ENCODE assay signal across 11 cellular contexts in genomic region chr11:120547301-120547700, GRCh38. TPM values are rescaled to one million over a fixed set of nuclear protein-coding genes. Genes with fewer than 3 reads are reported as not detected.
A peak's percentile ranks its signal among the peaks of the same experiment; 100 is the strongest.
DNase-seq lines count a peak whose midpoint lies in the region; ATAC-seq and TF ChIP-seq lines count a peak whose summit lies in the region.
"Had no signal": no experiment of that assay in that cellular context is flagged by ENCODE, and none has a peak within 500 bp of the region (broad histone marks: within the 10 kb centered on the region; RNA-seq: fewer than 3 reads in every experiment).

No MANE protein-coding gene starts in this region.

- ATAC-seq in heart right ventricle (peak in 3 of 8 donors; percentile 4 to 23 (median 21)), GM18909 (IDR thresholded peaks at IDR 0.05; ENCODE audit: poor library complexity, unreplicated experiment) (no peak)
- ATAC-seq: activated T-cell treated with anti-CD3 and anti-CD28 coated beads, Interleukin-2, amount 50 U/mL, for 72 hours had no signal

- TF ChIP-seq CTCF in AG10803 (conservative IDR thresholded peaks at IDR 0.05; ENCODE audit: low read length) (no peak), ascending aorta (IDR thresholded peaks at IDR 0.05) (no peak), heart right ventricle (IDR thresholded peaks at IDR 0.05) (no peak)

- H3K4me3 ChIP-seq in AG10803 (ENCODE audit: low read length) (no peak overlapping the region), ascending aorta (no peak overlapping the region), heart right ventricle (no peak overlapping the region)

- H3K27ac ChIP-seq in ascending aorta: peak overlapping the region; percentile 65
- peak overlapping the region in 9 of 10 donors; percentile 50 to 87 (median 75) for H3K27ac ChIP-seq in heart right ventricle

- DNase-seq in AG10803 (ENCODE audit: low read depth) (peak; percentile 54), ascending aorta (ENCODE audit: low spot score in 2 of 2) (no peak), heart right ventricle (no peak), renal cortical epithelial cell (ENCODE audit: low read depth) (peak; percentile 58), HUDEP-2 (lab: John Stamatoyannopoulos, UW; ENCODE audit: unreplicated experiment in 76 of 76) (no peak), SHP77 (lab: John Stamatoyannopoulos, UW) (no peak)
- no peak for DNase-seq in stimulated activated CD4-positive, alpha-beta T cell treated with anti-CD3 and anti-CD28 coated beads, Interleukin-2, amount 100 ng/mL, for 24 hours
- DNase-seq: activated CD4-positive, CD25-positive, alpha-beta regulatory T cell treated with anti-CD3 and anti-CD28 coated beads, Interleukin-2, amount 50 U/mL, for 72 hours; activated T-cell treated with anti-CD3 and anti-CD28 coated beads, Interleukin-2, amount 50 U/mL, for 72 hours; cortex of kidney had no signal

- 48 to 61% methylated on average over 10 of the region's 10 CpGs for WGBS in heart right ventricle, 2 donors

- H3K9me3 ChIP-seq in ascending aorta (peaks cover 0 to under 1% of the 10 kb centered on the region in 2 donors), heart right ventricle (peaks cover 0 to 3% (median 0%) of the 10 kb centered on the region in 11 donors)

- peaks cover 4 to 15% of the 10 kb centered on the region in 2 donors for H3K4me1 ChIP-seq in ascending aorta
- H3K4me1 ChIP-seq in heart right ventricle: peaks cover 4 to 37% (median 21%) of the 10 kb centered on the region in 9 donors

- H3K27me3 ChIP-seq in ascending aorta (no peaks in the 10 kb centered on the region), heart right ventricle (peaks cover 0 to 9% (median 0%) of the 10 kb centered on the region in 7 donors)

- H3K36me3 ChIP-seq in ascending aorta: no peaks in the 10 kb centered on the region
- no peaks in the 10 kb centered on the region for H3K36me3 ChIP-seq in heart right ventricle

- intact Hi-C loops in ascending aorta (cut with DNase I): no loop called here
- intact Hi-C loops in heart right ventricle (cut with DNase I): loop anchor here in 1 of 10 donors (5.0 kb wide), 1 partner anchor 35 kb away; the partner anchor contains the start of gene GRIK4

RNA-seq across cellular contexts. Expression of gene GRIK4, which starts 35.8 kb away (rescaled TPM):
- total RNA-seq in ascending aorta (not detected), heart right ventricle (under 1 TPM in 5 of 10 donors, not detected in 5; 0.12 to 0.85 (median 0.46) TPM), renal cortical epithelial cell (under 0.01 TPM in 1 of 2 replicates, not detected in the other)
- under 1 TPM in 1 of 2 donors, not detected in 1; 0.01 TPM for polyA plus RNA-seq in heart right ventricle

Comparison
In these comparisons a context has a peak if more than half of its experiments do, and no peak if none do; other contexts are left out.
1. DNase-seq: peak in AG10803 (single experiment) and renal cortical epithelial cell (single experiment); none in ascending aorta (0 of 2), heart right ventricle (0 of 2), HUDEP-2 (0 of 76), stimulated activated CD4-positive, alpha-beta T cell treated with anti-CD3 and anti-CD28 coated beads, Interleukin-2, amount 100 ng/mL, for 24 hours (0 of 2) and SHP77 (0 of 2).